Comparison of ENCODE assay signal across 8 cellular contexts in the genomic region with DNA sequence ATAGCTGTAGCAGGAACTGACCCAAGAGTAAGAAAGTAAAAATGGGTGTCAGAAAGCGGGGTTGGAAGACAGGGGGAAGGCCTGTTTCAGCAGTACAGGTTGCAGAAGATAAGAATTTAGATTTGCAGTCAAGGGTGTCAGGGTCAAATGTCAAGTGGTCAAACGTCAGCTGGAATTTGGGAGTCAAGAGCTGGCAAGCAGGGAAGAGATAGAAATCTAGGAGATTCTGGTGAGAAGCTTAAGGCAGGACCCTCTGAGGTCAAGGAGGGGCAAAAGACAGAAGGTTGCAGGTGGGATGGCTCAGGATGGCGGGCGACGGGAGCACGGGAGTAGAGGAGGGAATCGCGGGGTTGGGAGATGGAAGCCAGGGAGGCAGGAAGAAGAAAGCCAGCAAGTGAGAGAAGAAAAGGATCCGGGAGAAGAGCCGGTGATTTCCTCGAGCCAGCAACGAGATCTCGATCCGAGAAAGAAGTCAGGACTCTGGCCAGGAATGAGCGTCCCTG. TPM values are rescaled to one million over a fixed set of nuclear protein-coding genes. Genes with fewer than 3 reads are reported as not detected.
DNase-seq lines count a peak whose midpoint lies in the region; ATAC-seq and TF ChIP-seq lines count a peak whose summit lies in the region.

No MANE protein-coding gene starts in this region.

- POLR2A ChIA-PET in RWPE1 (lab: Yijun Ruan, JAX; ENCODE audit: low non-redundant PET): interaction anchor here (0.6 to 1.2 kb wide), 7 partner anchors 11 to 198 kb away, joined by 3 to 9 read pairs (median 4); a partner anchor contains a TSS

- no peaks in the 10 kb centered on the region for H3K27me3 ChIP-seq in CD4-positive, CD25-positive, alpha-beta regulatory T cell (ENCODE audit: control insufficient read depth, insufficient read depth, low read length)
- H3K27me3 ChIP-seq in esophagus (ENCODE audit: control insufficient read depth in 1 of 2, insufficient read depth in 2 of 2, low read length in 2 of 2): no peaks in the 10 kb centered on the region
- peaks cover 4% of the 10 kb centered on the region for H3K27me3 ChIP-seq in neural progenitor cell

- H3K27ac Mint-ChIP-seq in CD4-positive, CD25-positive, alpha-beta regulatory T cell: peak overlapping the region; percentile 92 to 99 (median 96)
- H3K27ac Mint-ChIP-seq in neural progenitor cell: peak overlapping the region; percentile 8

- ATAC-seq in CD4-positive, CD25-positive, alpha-beta regulatory T cell (ENCODE audit: low read depth in 2 of 2): no peak
- no peak for ATAC-seq in HG02759 (IDR thresholded peaks at IDR 0.05; ENCODE audit: unreplicated experiment)

- peak overlapping the region; percentile 72 for H3K4me2 ChIP-seq in neural progenitor cell

- H3K4me3 ChIP-seq in CD4-positive, CD25-positive, alpha-beta regulatory T cell (ENCODE audit: low read depth, low read length): peak overlapping the region; percentile 68
- H3K4me3 ChIP-seq in esophagus (ENCODE audit: low read depth in 1 of 2, low read length in 2 of 2) (peak overlapping the region; percentile 57 to 69), neural progenitor cell (peak overlapping the region; percentile 66)

- no peak for TF ChIP-seq CTCF in RWPE1 (conservative IDR thresholded peaks at IDR 0.05; ENCODE audit: low read depth)
- TF ChIP-seq CTCF in neural progenitor cell (IDR thresholded peaks at IDR 0.05): no peak

- H3K4me3 Mint-ChIP-seq in CD4-positive, CD25-positive, alpha-beta regulatory T cell: peak overlapping the region; percentile 94 to 100 (median 96)
- peak overlapping the region; percentile 83 for H3K4me3 Mint-ChIP-seq in neural progenitor cell

- 7 to 8% methylated on average over 14 to 15 of the region's 15 CpGs for WGBS in esophagus, 2 donors

- peaks cover 10% of the 10 kb centered on the region for H3K36me3 Mint-ChIP-seq in CD4-positive, CD25-positive, alpha-beta regulatory T cell
- H3K36me3 Mint-ChIP-seq in neural progenitor cell: peaks cover 5% of the 10 kb centered on the region

- no peak for DNase-seq in CD4-positive, CD25-positive, alpha-beta regulatory T cell
- DNase-seq in RWPE1 (ENCODE audit: low spot score): no peak
- peak; percentile 25 for DNase-seq in neural progenitor cell (ENCODE audit: low spot score)
- no peak for DNase-seq in NCI-H526 treated with DMSO at 0.1 percent for 48 hours (lab: John Stamatoyannopoulos, UW)
- no peak for DNase-seq in DMS53 (lab: John Stamatoyannopoulos, UW)
- DNase-seq in superior temporal gyrus (ENCODE audit: extremely low spot score): no peak

- H3K79me2 ChIP-seq in neural progenitor cell (ENCODE audit: low read depth): no peaks in the 10 kb centered on the region

- H3K9me3 ChIP-seq in CD4-positive, CD25-positive, alpha-beta regulatory T cell (ENCODE audit: control insufficient read depth in 2 of 2, low read length in 2 of 2): no peaks in the 10 kb centered on the region
- H3K9me3 ChIP-seq in esophagus (ENCODE audit: control insufficient read depth in 2 of 2, insufficient read depth in 1 of 2, low read depth in 1 of 2, low read length in 1 of 2) (no peaks in the 10 kb centered on the region), neural progenitor cell (ENCODE audit: low read depth) (no peaks in the 10 kb centered on the region)

- no peaks in the 10 kb centered on the region for H3K36me3 ChIP-seq in CD4-positive, CD25-positive, alpha-beta regulatory T cell (ENCODE audit: control insufficient read depth, insufficient read depth, low read length)
- H3K36me3 ChIP-seq in esophagus (ENCODE audit: control insufficient read depth in 2 of 2, insufficient read depth in 2 of 2, low read length in 1 of 2) (no peaks in the 10 kb centered on the region), neural progenitor cell (no peaks in the 10 kb centered on the region)

- peaks cover 20% of the 10 kb centered on the region for H3K4me1 ChIP-seq in CD4-positive, CD25-positive, alpha-beta regulatory T cell (ENCODE audit: control insufficient read depth, insufficient read depth, low read length, poor library complexity, severe bottlenecking)
- H3K4me1 ChIP-seq in esophagus (ENCODE audit: control insufficient read depth in 2 of 2, insufficient read depth in 2 of 2, low read length in 1 of 2) (peaks cover 0 to 9% of the 10 kb centered on the region in 2 donors), neural progenitor cell (peaks cover 6% of the 10 kb centered on the region)

- H3F3A ChIP-seq in neural progenitor cell (ENCODE audit: low read depth): peaks cover 22% of the 10 kb centered on the region

- no peaks in the 10 kb centered on the region for H3K27me3 Mint-ChIP-seq in CD4-positive, CD25-positive, alpha-beta regulatory T cell
- H3K27me3 Mint-ChIP-seq in neural progenitor cell (ENCODE audit: insufficient read depth, low read depth): peaks cover 28% of the 10 kb centered on the region

- no peaks in the 10 kb centered on the region for H4K20me1 ChIP-seq in neural progenitor cell (ENCODE audit: low read depth)

- CTCF ChIA-PET in RWPE1 (lab: Yijun Ruan, JAX): interaction anchor here (0.6 to 0.7 kb wide), 4 partner anchors 22 to 125 kb away, joined by 3 read pairs; a partner anchor contains a TSS

- peaks cover 12 to 54% (median 32%) of the 10 kb centered on the region in 4 donors for H3K4me1 Mint-ChIP-seq in CD4-positive, CD25-positive, alpha-beta regulatory T cell
- H3K4me1 Mint-ChIP-seq in neural progenitor cell: peaks cover 14% of the 10 kb centered on the region

- peak overlapping the region; percentile 85 for H3K27ac ChIP-seq in CD4-positive, CD25-positive, alpha-beta regulatory T cell (ENCODE audit: insufficient read depth, low read length, poor library complexity, severe bottlenecking)
- peak overlapping the region; percentile 96 for H3K27ac ChIP-seq in RWPE1
- H3K27ac ChIP-seq in esophagus (ENCODE audit: low read depth in 2 of 2, low read length in 1 of 2): peak overlapping the region; percentile 93 to 96
- no peak overlapping the region for H3K27ac ChIP-seq in neural progenitor cell

- H3K9me3 Mint-ChIP-seq in CD4-positive, CD25-positive, alpha-beta regulatory T cell: no peaks in the 10 kb centered on the region
- no peaks in the 10 kb centered on the region for H3K9me3 Mint-ChIP-seq in neural progenitor cell

- H3K9ac ChIP-seq in neural progenitor cell: no peak overlapping the region

- H2AFZ ChIP-seq in neural progenitor cell (replicated peaks): peak overlapping the region; percentile 86

RNA-seq across cellular contexts. Expression of a gene that starts 0.3 kb away (rescaled TPM):
- 13.7 TPM for total RNA-seq in CD4-positive, CD25-positive, alpha-beta regulatory T cell
- polyA plus RNA-seq in CD4-positive, CD25-positive, alpha-beta regulatory T cell: 1 to 10 TPM in 3 of 4 donors, under 1 TPM in 1; 0.64 to 2.7 (median 1.7) TPM
- polyA plus RNA-seq in esophagus: 1 to 10 TPM; 2.7 to 6.6 TPM
- 0.67 and 1.1 TPM in 2 replicates for total RNA-seq in neural progenitor cell (ENCODE audit: low replicate concordance)

RNA-seq across cellular contexts. Expression of a gene that starts 6.4 kb away (rescaled TPM):
- 40.0 TPM for total RNA-seq in CD4-positive, CD25-positive, alpha-beta regulatory T cell
- 100 to 1,000 TPM in 2 of 4 donors, 10 to 100 TPM in 2; 87.6 to 131 (median 99.0) TPM for polyA plus RNA-seq in CD4-positive, CD25-positive, alpha-beta regulatory T cell
- 10 to 100 TPM in 1 of 2 donors, 1 to 10 TPM in 1; 9.9 to 17.8 TPM for polyA plus RNA-seq in esophagus
- 11.9 and 19.9 TPM in 2 replicates for total RNA-seq in neural progenitor cell (ENCODE audit: low replicate concordance)

RNA-seq across cellular contexts. Expression of a gene that starts 15.2 kb away (rescaled TPM):
- total RNA-seq in CD4-positive, CD25-positive, alpha-beta regulatory T cell: not detected
- not detected for polyA plus RNA-seq in CD4-positive, CD25-positive, alpha-beta regulatory T cell
- polyA plus RNA-seq in esophagus: 1 to 10 TPM; 3.6 to 4.4 TPM
- 0.07 and 0.50 TPM in 2 replicates for total RNA-seq in neural progenitor cell (ENCODE audit: low replicate concordance)

RNA-seq across cellular contexts. Expression of a gene that starts 44.8 kb away (rescaled TPM):
- total RNA-seq in CD4-positive, CD25-positive, alpha-beta regulatory T cell: not detected
- not detected for polyA plus RNA-seq in CD4-positive, CD25-positive, alpha-beta regulatory T cell
- polyA plus RNA-seq in esophagus: under 1 TPM; 0.27 to 0.41 TPM
- not detected in 2 replicates for total RNA-seq in neural progenitor cell (ENCODE audit: low replicate concordance)

RNA-seq across cellular contexts. Expression of a gene that starts 45.8 kb away (rescaled TPM):
- total RNA-seq in CD4-positive, CD25-positive, alpha-beta regulatory T cell: 13.9 TPM
- 10 to 100 TPM in 3 of 4 donors, 1 to 10 TPM in 1; 7.4 to 12.7 (median 11.2) TPM for polyA plus RNA-seq in CD4-positive, CD25-positive, alpha-beta regulatory T cell
- polyA plus RNA-seq in esophagus: 10 to 100 TPM in 1 of 2 donors, 1 to 10 TPM in 1; 8.1 to 16.2 TPM
- total RNA-seq in neural progenitor cell (ENCODE audit: low replicate concordance): 64.6 and 83.5 TPM in 2 replicates
